8 cellular contexts compared by ENCODE assay signal in the genomic region with DNA sequence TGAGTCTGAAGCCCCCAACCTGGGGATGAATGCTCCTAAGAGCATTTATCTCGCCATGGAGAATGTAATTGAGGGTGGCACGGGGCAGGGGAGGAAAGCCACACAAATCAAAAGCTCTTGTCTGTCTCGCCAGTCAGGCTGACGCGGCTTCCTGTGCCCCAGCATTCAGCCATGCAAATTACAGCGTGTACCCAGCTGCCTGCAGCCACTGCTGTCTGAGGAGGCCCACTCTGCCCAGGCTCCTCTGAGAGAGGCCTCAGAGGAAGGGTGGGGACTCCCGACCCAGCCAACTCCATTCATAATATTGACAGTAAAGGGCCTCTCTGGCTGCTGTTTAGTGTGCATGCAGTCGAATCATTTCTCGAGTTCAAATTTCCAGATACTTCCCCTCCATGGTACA. TPM values are rescaled to one million over a fixed set of nuclear protein-coding genes. Genes with fewer than 3 reads are reported as not detected.
DNase-seq lines count a peak whose midpoint lies in the region; ATAC-seq and TF ChIP-seq lines count a peak whose summit lies in the region.

No MANE protein-coding gene starts in this region.

- no peak overlapping the region for H2BK15ac ChIP-seq in H9 (ENCODE audit: low read depth, low read length)

- H3K4ac ChIP-seq in H9 (ENCODE audit: low read depth, low read length): no peak overlapping the region

- H2BK20ac ChIP-seq in H9 (ENCODE audit: low read depth, low read length, poor library complexity, severe bottlenecking): no peak overlapping the region

- H2AFZ ChIP-seq in H9 (ENCODE audit: low read length): no peak overlapping the region

- no peaks in the 10 kb centered on the region for H3K9me3 ChIP-seq in H9 (ENCODE audit: control insufficient read depth, low read depth, low read length)

- H3K36me3 Mint-ChIP-seq in H9 (ENCODE audit: insufficient read depth in 1 of 3, low read depth in 3 of 3): peaks cover 0 to 28% (median 14%) of the 10 kb centered on the region in 3 experiments; a peak in 5 of 7 replicates
- no peaks in the 10 kb centered on the region for H3K36me3 Mint-ChIP-seq in WTC11
- H3K36me3 Mint-ChIP-seq in stimulated activated effector memory CD8-positive, alpha-beta T cell treated with anti-CD3 and anti-CD28 coated beads, Interleukin-12 subunit alpha, Interleukin-12 subunit beta, amount 100 ng/mL, for 72 hours: peaks cover 97% of the 10 kb centered on the region

- no peak overlapping the region for H3T11ph ChIP-seq in H9 (ENCODE audit: low read length)

- no peak overlapping the region for H3K56ac ChIP-seq in H9 (ENCODE audit: insufficient read length, low read depth, low read length)

- TF ChIP-seq CTCF in H9 (conservative IDR thresholded peaks at IDR 0.05): no peak
- no peak for TF ChIP-seq CTCF in WTC11 (IDR thresholded peaks at IDR 0.05)

- H3K9ac ChIP-seq in H9 (ENCODE audit: extremely low read depth, insufficient read length, low read length): no peak overlapping the region

- no peak overlapping the region for H4K8ac ChIP-seq in H9 (replicated peaks; ENCODE audit: insufficient read length, low read depth, low read length)

- ATAC-seq in WTC11: no peak
- ATAC-seq in stimulated activated effector memory CD8-positive, alpha-beta T cell treated with anti-CD3 and anti-CD28 coated beads, Interleukin-12 subunit alpha, Interleukin-12 subunit beta, amount 100 ng/mL, for 72 hours: peak; percentile 88

- H3K23ac ChIP-seq in H9 (ENCODE audit: insufficient read length, low read depth, low read length): no peak overlapping the region

- H3K79me2 ChIP-seq in H9 (ENCODE audit: insufficient read depth, low read length): peaks cover 74% of the 10 kb centered on the region; the same call in 1 of the 2 replicates

- no peak overlapping the region for H2BK5ac ChIP-seq in H9 (ENCODE audit: insufficient read length, low read length)

- no peaks in the 10 kb centered on the region for H3K79me1 ChIP-seq in H9 (ENCODE audit: insufficient read depth, low read depth, low read length, poor library complexity, severe bottlenecking)

- no peak overlapping the region for H3K14ac ChIP-seq in H9 (ENCODE audit: insufficient read depth, low read length)

- H3K4me3 ChIP-seq in GM08714 (ENCODE audit: low read length): peak overlapping the region; percentile 37; the same call in 1 of the 2 replicates

- H4K5ac ChIP-seq in H9 (ENCODE audit: insufficient read length, low read depth, low read length): no peak overlapping the region

- H3K4me2 ChIP-seq in H9 (ENCODE audit: insufficient read depth, insufficient read length, low read length): no peak overlapping the region

- no peaks in the 10 kb centered on the region for H3K27me3 ChIP-seq in H9 (ENCODE audit: insufficient read depth, low read length)

- POLR2A ChIA-PET in WTC11 (lab: Charles Lee): interaction anchor here (0.8 kb wide), 1 partner anchor 24 kb away, joined by 4 read pairs; no protein-coding TSS in a partner anchor

- H3K23me2 ChIP-seq in H9 (ENCODE audit: insufficient read length, low read depth, low read length, poor library complexity, severe bottlenecking): no peaks in the 10 kb centered on the region

- no peak overlapping the region for H2AK5ac ChIP-seq in H9 (ENCODE audit: insufficient read length, low read length)

- H3K27me3 Mint-ChIP-seq in H9 (ENCODE audit: low read depth) (no peaks in the 10 kb centered on the region), WTC11 (ENCODE audit: low read depth) (no peaks in the 10 kb centered on the region)

- DNase-seq in H9 (no peak), NCI-H1105 (lab: John Stamatoyannopoulos, UW) (peak; percentile 86), WTC11 (ENCODE audit: low spot score) (no peak), caudate nucleus (lab: John Stamatoyannopoulos, UW) (peak in 50 of 61 donors; percentile 11 to 82 (median 60)), lung microvascular endothelial cell (ENCODE audit: low read depth in 2 of 2) (peak; percentile 61 to 88), NCI-H226 (no peak)
- DNase-seq in stimulated activated effector memory CD8-positive, alpha-beta T cell treated with anti-CD3 and anti-CD28 coated beads, Interleukin-12 subunit alpha, Interleukin-12 subunit beta, amount 100 ng/mL, for 72 hours (ENCODE audit: low spot score in 2 of 2): peak; percentile 61 to 79

- H3K4me1 Mint-ChIP-seq in H9 (peaks cover 90 to 97% of the 10 kb centered on the region in 2 experiments), WTC11 (peaks cover 97% of the 10 kb centered on the region)
- peaks cover 100% of the 10 kb centered on the region for H3K4me1 Mint-ChIP-seq in stimulated activated effector memory CD8-positive, alpha-beta T cell treated with anti-CD3 and anti-CD28 coated beads, Interleukin-12 subunit alpha, Interleukin-12 subunit beta, amount 100 ng/mL, for 72 hours

- no peaks in the 10 kb centered on the region for H4K20me1 ChIP-seq in H9 (ENCODE audit: control insufficient read depth, insufficient read depth, insufficient read length)

- no peak overlapping the region for H3K18ac ChIP-seq in H9 (ENCODE audit: insufficient read length, low read depth, low read length)

- no CpG with 5 or more reads among the region's 9 CpGs for WGBS in H9 (ENCODE audit: extremely low coverage, insufficient read length, low lambda C conversion rate)

- peak overlapping the region in 1 of 2 experiments; percentile 65; a peak in 3 of 5 replicates for H3K4me3 Mint-ChIP-seq in H9
- H3K4me3 Mint-ChIP-seq in WTC11: no peak overlapping the region
- H3K4me3 Mint-ChIP-seq in stimulated activated effector memory CD8-positive, alpha-beta T cell treated with anti-CD3 and anti-CD28 coated beads, Interleukin-12 subunit alpha, Interleukin-12 subunit beta, amount 100 ng/mL, for 72 hours: peak overlapping the region; percentile 78

- H3K27ac ChIP-seq in H9 (ENCODE audit: insufficient read length, low read depth, low read length) (no peak overlapping the region), caudate nucleus (ENCODE audit: low read depth, low read length) (peak overlapping the region; percentile 50)

- H3K9me3 Mint-ChIP-seq in H9 (no peaks in the 10 kb centered on the region), WTC11 (no peaks in the 10 kb centered on the region)
- no peaks in the 10 kb centered on the region for H3K9me3 Mint-ChIP-seq in stimulated activated effector memory CD8-positive, alpha-beta T cell treated with anti-CD3 and anti-CD28 coated beads, Interleukin-12 subunit alpha, Interleukin-12 subunit beta, amount 100 ng/mL, for 72 hours

- CTCF ChIA-PET in WTC11 (lab: Charles Lee): interaction anchor here (1.1 kb wide), 1 partner anchor 9 kb away, joined by 3 read pairs; no protein-coding TSS in a partner anchor

- H4K91ac ChIP-seq in H9 (ENCODE audit: insufficient read length, low read depth, low read length): no peak overlapping the region

- H2BK120ac ChIP-seq in H9 (ENCODE audit: low read depth, low read length, poor library complexity, severe bottlenecking): no peak overlapping the region

- peaks cover 26% of the 10 kb centered on the region for H3K4me1 ChIP-seq in H9 (ENCODE audit: insufficient read depth, low read length)

- no peak overlapping the region for H2BK12ac ChIP-seq in H9 (ENCODE audit: insufficient read length, low read depth, low read length)

- H3K27ac Mint-ChIP-seq in H9 (peak overlapping the region; percentile 77 to 95 (median 85); a peak in 6 of 7 replicates), WTC11 (peak overlapping the region; percentile 78)
- H3K27ac Mint-ChIP-seq in stimulated activated effector memory CD8-positive, alpha-beta T cell treated with anti-CD3 and anti-CD28 coated beads, Interleukin-12 subunit alpha, Interleukin-12 subunit beta, amount 100 ng/mL, for 72 hours: peak overlapping the region; percentile 98

TF ChIP-seq in WTC11, 78 proteins besides CTCF, POLR2A, EP300 and RAD21 (continues in another document):
- no peak for TF ChIP-seq NFYB (CRISPR knock-in tag; conservative IDR thresholded peaks at IDR 0.05; ENCODE audit: low read depth)
- no peak for TF ChIP-seq ESRRA (CRISPR knock-in tag; IDR thresholded peaks at IDR 0.05; ENCODE audit: borderline replicate concordance)
- TF ChIP-seq, protein P1, sequence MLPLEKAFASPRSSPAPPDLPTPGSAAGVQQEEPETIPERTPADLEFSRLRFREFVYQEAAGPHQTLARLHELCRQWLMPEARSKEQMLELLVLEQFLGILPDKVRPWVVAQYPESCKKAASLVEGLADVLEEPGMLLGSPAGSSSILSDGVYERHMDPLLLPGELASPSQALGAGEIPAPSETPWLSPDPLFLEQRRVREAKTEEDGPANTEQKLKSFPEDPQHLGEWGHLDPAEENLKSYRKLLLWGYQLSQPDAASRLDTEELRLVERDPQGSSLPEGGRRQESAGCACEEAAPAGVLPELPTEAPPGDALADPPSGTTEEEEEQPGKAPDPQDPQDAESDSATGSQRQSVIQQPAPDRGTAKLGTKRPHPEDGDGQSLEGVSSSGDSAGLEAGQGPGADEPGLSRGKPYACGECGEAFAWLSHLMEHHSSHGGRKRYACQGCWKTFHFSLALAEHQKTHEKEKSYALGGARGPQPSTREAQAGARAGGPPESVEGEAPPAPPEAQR (CRISPR knock-in tag; IDR thresholded peaks at IDR 0.05): no peak

RNA-seq across cellular contexts. Expression of a gene that starts 22.0 kb away (rescaled TPM):
- total RNA-seq in H9 (2021) (27.7 and 29.4 TPM in 2 replicates), WTC11 (2021) (26.7 to 44.7 TPM (median 29.5 TPM) in 3 replicates), lung microvascular endothelial cell (3.0 and 3.1 TPM in 2 replicates)

Comparison
In these comparisons a context has a peak if more than half of its experiments do, and no peak if none do; other contexts are left out.
1. DNase-seq: peak in NCI-H1105 (single experiment), caudate nucleus (50 of 61), lung microvascular endothelial cell (2 of 2) and stimulated activated effector memory CD8-positive, alpha-beta T cell treated with anti-CD3 and anti-CD28 coated beads, Interleukin-12 subunit alpha, Interleukin-12 subunit beta, amount 100 ng/mL, for 72 hours (2 of 2); none in H9 (single experiment), WTC11 (single experiment) and NCI-H226 (single experiment).
2. Peak in every context shown above with its lines, with median percentiles within 50 percentile points of each other: H3K27ac Mint-ChIP-seq.